1 cellular context compared by ENCODE assay signal in genomic region chr4:93810340-93810992, GRCh38.
TF ChIP-seq lines count a peak whose summit lies in the region.

No MANE protein-coding gene starts in this region.

TF ChIP-seq in WTC11, 78 proteins besides CTCF, POLR2A, EP300 and RAD21 (continued from another document):
- TF ChIP-seq, protein P1, sequence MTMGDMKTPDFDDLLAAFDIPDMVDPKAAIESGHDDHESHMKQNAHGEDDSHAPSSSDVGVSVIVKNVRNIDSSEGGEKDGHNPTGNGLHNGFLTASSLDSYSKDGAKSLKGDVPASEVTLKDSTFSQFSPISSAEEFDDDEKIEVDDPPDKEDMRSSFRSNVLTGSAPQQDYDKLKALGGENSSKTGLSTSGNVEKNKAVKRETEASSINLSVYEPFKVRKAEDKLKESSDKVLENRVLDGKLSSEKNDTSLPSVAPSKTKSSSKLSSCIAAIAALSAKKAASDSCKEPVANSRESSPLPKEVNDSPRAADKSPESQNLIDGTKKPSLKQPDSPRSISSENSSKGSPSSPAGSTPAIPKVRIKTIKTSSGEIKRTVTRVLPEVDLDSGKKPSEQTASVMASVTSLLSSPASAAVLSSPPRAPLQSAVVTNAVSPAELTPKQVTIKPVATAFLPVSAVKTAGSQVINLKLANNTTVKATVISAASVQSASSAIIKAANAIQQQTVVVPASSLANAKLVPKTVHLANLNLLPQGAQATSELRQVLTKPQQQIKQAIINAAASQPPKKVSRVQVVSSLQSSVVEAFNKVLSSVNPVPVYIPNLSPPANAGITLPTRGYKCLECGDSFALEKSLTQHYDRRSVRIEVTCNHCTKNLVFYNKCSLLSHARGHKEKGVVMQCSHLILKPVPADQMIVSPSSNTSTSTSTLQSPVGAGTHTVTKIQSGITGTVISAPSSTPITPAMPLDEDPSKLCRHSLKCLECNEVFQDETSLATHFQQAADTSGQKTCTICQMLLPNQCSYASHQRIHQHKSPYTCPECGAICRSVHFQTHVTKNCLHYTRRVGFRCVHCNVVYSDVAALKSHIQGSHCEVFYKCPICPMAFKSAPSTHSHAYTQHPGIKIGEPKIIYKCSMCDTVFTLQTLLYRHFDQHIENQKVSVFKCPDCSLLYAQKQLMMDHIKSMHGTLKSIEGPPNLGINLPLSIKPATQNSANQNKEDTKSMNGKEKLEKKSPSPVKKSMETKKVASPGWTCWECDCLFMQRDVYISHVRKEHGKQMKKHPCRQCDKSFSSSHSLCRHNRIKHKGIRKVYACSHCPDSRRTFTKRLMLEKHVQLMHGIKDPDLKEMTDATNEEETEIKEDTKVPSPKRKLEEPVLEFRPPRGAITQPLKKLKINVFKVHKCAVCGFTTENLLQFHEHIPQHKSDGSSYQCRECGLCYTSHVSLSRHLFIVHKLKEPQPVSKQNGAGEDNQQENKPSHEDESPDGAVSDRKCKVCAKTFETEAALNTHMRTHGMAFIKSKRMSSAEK (CRISPR knock-in tag; IDR thresholded peaks at IDR 0.05; ENCODE audit: borderline replicate concordance): no peak
- TF ChIP-seq GTF2I (CRISPR knock-in tag; conservative IDR thresholded peaks at IDR 0.05): no peak
- TF ChIP-seq, protein P2, sequence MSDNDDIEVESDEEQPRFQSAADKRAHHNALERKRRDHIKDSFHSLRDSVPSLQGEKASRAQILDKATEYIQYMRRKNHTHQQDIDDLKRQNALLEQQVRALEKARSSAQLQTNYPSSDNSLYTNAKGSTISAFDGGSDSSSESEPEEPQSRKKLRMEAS (CRISPR knock-in tag; IDR thresholded peaks at IDR 0.05): no peak
- TF ChIP-seq PRRX2 (CRISPR knock-in tag; IDR thresholded peaks at IDR 0.05): no peak
- no peak for TF ChIP-seq RORB (CRISPR knock-in tag; IDR thresholded peaks at IDR 0.05)
- TF ChIP-seq NR2C2 (CRISPR knock-in tag; IDR thresholded peaks at IDR 0.05): no peak
- TF ChIP-seq, protein P3, sequence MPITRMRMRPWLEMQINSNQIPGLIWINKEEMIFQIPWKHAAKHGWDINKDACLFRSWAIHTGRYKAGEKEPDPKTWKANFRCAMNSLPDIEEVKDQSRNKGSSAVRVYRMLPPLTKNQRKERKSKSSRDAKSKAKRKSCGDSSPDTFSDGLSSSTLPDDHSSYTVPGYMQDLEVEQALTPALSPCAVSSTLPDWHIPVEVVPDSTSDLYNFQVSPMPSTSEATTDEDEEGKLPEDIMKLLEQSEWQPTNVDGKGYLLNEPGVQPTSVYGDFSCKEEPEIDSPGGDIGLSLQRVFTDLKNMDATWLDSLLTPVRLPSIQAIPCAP (CRISPR knock-in tag; IDR thresholded peaks at IDR 0.05): no peak
- TF ChIP-seq ZNF317 (CRISPR knock-in tag; IDR thresholded peaks at IDR 0.05; ENCODE audit: borderline replicate concordance, low read depth): no peak
- TF ChIP-seq TEAD4 (CRISPR knock-in tag; IDR thresholded peaks at IDR 0.05): no peak
- no peak for TF ChIP-seq ZNF423 (CRISPR knock-in tag; IDR thresholded peaks at IDR 0.05)
- TF ChIP-seq, protein P4, sequence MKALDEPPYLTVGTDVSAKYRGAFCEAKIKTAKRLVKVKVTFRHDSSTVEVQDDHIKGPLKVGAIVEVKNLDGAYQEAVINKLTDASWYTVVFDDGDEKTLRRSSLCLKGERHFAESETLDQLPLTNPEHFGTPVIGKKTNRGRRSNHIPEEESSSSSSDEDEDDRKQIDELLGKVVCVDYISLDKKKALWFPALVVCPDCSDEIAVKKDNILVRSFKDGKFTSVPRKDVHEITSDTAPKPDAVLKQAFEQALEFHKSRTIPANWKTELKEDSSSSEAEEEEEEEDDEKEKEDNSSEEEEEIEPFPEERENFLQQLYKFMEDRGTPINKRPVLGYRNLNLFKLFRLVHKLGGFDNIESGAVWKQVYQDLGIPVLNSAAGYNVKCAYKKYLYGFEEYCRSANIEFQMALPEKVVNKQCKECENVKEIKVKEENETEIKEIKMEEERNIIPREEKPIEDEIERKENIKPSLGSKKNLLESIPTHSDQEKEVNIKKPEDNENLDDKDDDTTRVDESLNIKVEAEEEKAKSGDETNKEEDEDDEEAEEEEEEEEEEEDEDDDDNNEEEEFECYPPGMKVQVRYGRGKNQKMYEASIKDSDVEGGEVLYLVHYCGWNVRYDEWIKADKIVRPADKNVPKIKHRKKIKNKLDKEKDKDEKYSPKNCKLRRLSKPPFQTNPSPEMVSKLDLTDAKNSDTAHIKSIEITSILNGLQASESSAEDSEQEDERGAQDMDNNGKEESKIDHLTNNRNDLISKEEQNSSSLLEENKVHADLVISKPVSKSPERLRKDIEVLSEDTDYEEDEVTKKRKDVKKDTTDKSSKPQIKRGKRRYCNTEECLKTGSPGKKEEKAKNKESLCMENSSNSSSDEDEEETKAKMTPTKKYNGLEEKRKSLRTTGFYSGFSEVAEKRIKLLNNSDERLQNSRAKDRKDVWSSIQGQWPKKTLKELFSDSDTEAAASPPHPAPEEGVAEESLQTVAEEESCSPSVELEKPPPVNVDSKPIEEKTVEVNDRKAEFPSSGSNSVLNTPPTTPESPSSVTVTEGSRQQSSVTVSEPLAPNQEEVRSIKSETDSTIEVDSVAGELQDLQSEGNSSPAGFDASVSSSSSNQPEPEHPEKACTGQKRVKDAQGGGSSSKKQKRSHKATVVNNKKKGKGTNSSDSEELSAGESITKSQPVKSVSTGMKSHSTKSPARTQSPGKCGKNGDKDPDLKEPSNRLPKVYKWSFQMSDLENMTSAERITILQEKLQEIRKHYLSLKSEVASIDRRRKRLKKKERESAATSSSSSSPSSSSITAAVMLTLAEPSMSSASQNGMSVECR (CRISPR knock-in tag; IDR thresholded peaks at IDR 0.05; ENCODE audit: borderline replicate concordance): no peak
